ENCODE assay signal across 1 cellular context in genomic region chr6:149449831-149450678, GRCh38.
TF ChIP-seq lines count a peak whose summit lies in the region.

No MANE protein-coding gene starts in this region.

TF ChIP-seq in SK-N-SH, 30 proteins besides CTCF, POLR2A, EP300 and RAD21 (continued from another document):
- TF ChIP-seq REST (IDR thresholded peaks at IDR 0.05; ENCODE audit: low read depth, low read length) = no peak
- TF ChIP-seq FOXJ3 (CRISPR knock-in tag; IDR thresholded peaks at IDR 0.05) = no peak
- TF ChIP-seq SMC3 (IDR thresholded peaks at IDR 0.05; ENCODE audit: low read depth, low read length) = no peak
